In the genomic region with DNA sequence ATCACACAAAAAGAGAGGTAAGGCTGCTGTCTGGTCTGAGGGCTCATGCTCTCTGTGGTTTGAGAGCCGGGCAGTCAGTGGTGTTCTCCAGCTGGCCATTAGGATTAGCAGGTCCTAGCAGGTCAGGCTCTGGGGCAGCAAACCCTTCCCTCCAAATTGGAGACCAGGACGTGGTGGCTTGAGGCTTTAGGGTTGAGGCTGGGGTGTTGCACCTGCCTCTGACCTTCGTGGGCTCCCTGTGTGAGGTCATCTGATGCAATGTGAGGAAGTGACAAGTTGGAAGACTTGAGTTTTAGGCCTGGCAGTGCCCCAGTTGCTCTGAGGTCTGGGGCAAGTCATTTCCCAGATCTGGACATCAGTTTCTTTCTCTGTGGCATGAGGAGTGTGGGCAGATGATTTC, we compare ENCODE assay signal across 11 cellular contexts. TPM values are rescaled to one million over a fixed set of nuclear protein-coding genes. Genes with fewer than 3 reads are reported as not detected.
DNase-seq lines count a peak whose midpoint lies in the region; ATAC-seq and TF ChIP-seq lines count a peak whose summit lies in the region.
"Had no signal": no experiment of that assay in that cellular context is flagged by ENCODE, and none has a peak within 500 bp of the region (broad histone marks: within the 10 kb centered on the region; RNA-seq: fewer than 3 reads in every experiment).

No MANE protein-coding gene starts in this region.

- peak overlapping the region; percentile 19; the same call in 1 of the 2 replicates for H3K27ac Mint-ChIP-seq in HFFc6
- peak overlapping the region; percentile 76 for H3K27ac Mint-ChIP-seq in activated T-helper 1 cell treated with anti-CD3 and anti-CD28 coated beads, Interleukin-12 subunit alpha, Interleukin-12 subunit beta, Interleukin-2, Interleukin-4 antibody, amounts not matched to agents 30 ng/mL and 10 ng/mL and 1 ng/mL, durations not matched to agents 14 hours and 24 hours and 36 hours
- peak overlapping the region; percentile 73 to 84 for H3K27ac Mint-ChIP-seq in natural killer cell

- H4K20me1 ChIP-seq in BLaER1: peaks cover 97% of the 10 kb centered on the region

- peak overlapping the region; percentile 44 for H3K4me2 ChIP-seq in BLaER1

- no peaks in the 10 kb centered on the region; the same call in 1 of the 2 replicates for H3K27me3 Mint-ChIP-seq in HFFc6 (ENCODE audit: insufficient read depth)
- no peaks in the 10 kb centered on the region for H3K27me3 Mint-ChIP-seq in activated T-helper 1 cell treated with anti-CD3 and anti-CD28 coated beads, Interleukin-12 subunit alpha, Interleukin-12 subunit beta, Interleukin-2, Interleukin-4 antibody, amounts not matched to agents 30 ng/mL and 10 ng/mL and 1 ng/mL, durations not matched to agents 14 hours and 24 hours and 36 hours (ENCODE audit: insufficient read depth)
- H3K27me3 Mint-ChIP-seq in natural killer cell (ENCODE audit: low read depth in 2 of 2): no peaks in the 10 kb centered on the region

- no peaks in the 10 kb centered on the region for H3K27me3 ChIP-seq in BLaER1
- H3K27me3 ChIP-seq: SJCRH30 had no signal

- H3K4me3 Mint-ChIP-seq in HFFc6 (no peak overlapping the region), natural killer cell (peak overlapping the region; percentile 37)
- H3K4me3 Mint-ChIP-seq in activated T-helper 1 cell treated with anti-CD3 and anti-CD28 coated beads, Interleukin-12 subunit alpha, Interleukin-12 subunit beta, Interleukin-2, Interleukin-4 antibody, amounts not matched to agents 30 ng/mL and 10 ng/mL and 1 ng/mL, durations not matched to agents 14 hours and 24 hours and 36 hours: no peak overlapping the region

- H3K9ac ChIP-seq in BLaER1: peak overlapping the region; percentile 27; the same call in 1 of the 2 replicates

- H3K36me3 Mint-ChIP-seq in HFFc6 (ENCODE audit: low read depth) (peaks cover 4% of the 10 kb centered on the region), natural killer cell (no peaks in the 10 kb centered on the region)
- peaks cover 22% of the 10 kb centered on the region for H3K36me3 Mint-ChIP-seq in activated T-helper 1 cell treated with anti-CD3 and anti-CD28 coated beads, Interleukin-12 subunit alpha, Interleukin-12 subunit beta, Interleukin-2, Interleukin-4 antibody, amounts not matched to agents 30 ng/mL and 10 ng/mL and 1 ng/mL, durations not matched to agents 14 hours and 24 hours and 36 hours (ENCODE audit: low read depth)

- H3K4me1 Mint-ChIP-seq in HFFc6 (ENCODE audit: low read depth): peaks cover 68% of the 10 kb centered on the region
- H3K4me1 Mint-ChIP-seq in activated T-helper 1 cell treated with anti-CD3 and anti-CD28 coated beads, Interleukin-12 subunit alpha, Interleukin-12 subunit beta, Interleukin-2, Interleukin-4 antibody, amounts not matched to agents 30 ng/mL and 10 ng/mL and 1 ng/mL, durations not matched to agents 14 hours and 24 hours and 36 hours (ENCODE audit: low read depth): peaks cover 65% of the 10 kb centered on the region
- peaks cover 56 to 58% of the 10 kb centered on the region in 2 donors for H3K4me1 Mint-ChIP-seq in natural killer cell

- H3K4me1 ChIP-seq in BLaER1: peaks cover 62% of the 10 kb centered on the region

- H3K36me3 ChIP-seq in BLaER1: peaks cover 88% of the 10 kb centered on the region

- DNase-seq in HFFc6 (no peak), natural killer cell (no peak), SW480 (ENCODE audit: low spot score) (no peak), iPS-NIHi11 (ENCODE audit: low spot score) (no peak), epidermal melanocyte (ENCODE audit: insufficient read length, low spot score) (no peak)
- DNase-seq in activated T-helper 1 cell treated with anti-CD3 and anti-CD28 coated beads, Interleukin-12 subunit alpha, Interleukin-12 subunit beta, Interleukin-2, Interleukin-4 antibody, amounts not matched to agents 30 ng/mL and 10 ng/mL and 1 ng/mL, durations not matched to agents 14 hours and 24 hours and 36 hours (ENCODE audit: low spot score): no peak
- DNase-seq: activated CD8-positive, alpha-beta memory T cell treated with anti-CD3 and anti-CD28 coated beads for 24 hours; SJCRH30 had no signal

- no peak for TF ChIP-seq CTCF in HFFc6 (IDR thresholded peaks at IDR 0.05)
- no peak for TF ChIP-seq CTCF in natural killer cell (IDR thresholded peaks at IDR 0.05)

- intact Hi-C loops in activated T-helper 1 cell treated with anti-CD3 and anti-CD28 coated beads, Interleukin-12 subunit alpha, Interleukin-12 subunit beta, Interleukin-2, Interleukin-4 antibody, amounts not matched to agents 30 ng/mL and 10 ng/mL and 1 ng/mL, durations not matched to agents 14 hours and 24 hours and 36 hours (cut with micrococcal nuclease): no loop called here
- intact Hi-C loops in natural killer cell (cut with micrococcal nuclease): no loop called here

- peak overlapping the region; percentile 36 for H3K27ac ChIP-seq in BLaER1
- H3K27ac ChIP-seq: SJCRH30 had no signal

- H3K4me3 ChIP-seq in BLaER1: no peak overlapping the region
- H3K4me3 ChIP-seq: SJCRH30 had no signal

- ATAC-seq in natural killer cell (peak; percentile 41 to 54 (median 54)), HG03460 (IDR thresholded peaks at IDR 0.05; ENCODE audit: unreplicated experiment) (no peak)
- ATAC-seq: sciatic nerve had no signal

- H3K9me3 Mint-ChIP-seq in HFFc6 (no peaks in the 10 kb centered on the region), natural killer cell (no peaks in the 10 kb centered on the region)
- no peaks in the 10 kb centered on the region for H3K9me3 Mint-ChIP-seq in activated T-helper 1 cell treated with anti-CD3 and anti-CD28 coated beads, Interleukin-12 subunit alpha, Interleukin-12 subunit beta, Interleukin-2, Interleukin-4 antibody, amounts not matched to agents 30 ng/mL and 10 ng/mL and 1 ng/mL, durations not matched to agents 14 hours and 24 hours and 36 hours

- no peaks in the 10 kb centered on the region for H3K9me3 ChIP-seq in BLaER1
- H3K9me3 ChIP-seq: SJCRH30 had no signal

RNA-seq across cellular contexts. Expression of gene SZRD1, which starts 24.4 kb away (rescaled TPM):
- total RNA-seq in HFFc6 (2021; fragmentation: NEBNext Ultra II Directional; extraction: Animal tissue kit (Norgen Biotek cat#: 25700)): 100 to 1,000 TPM; 210 to 246 (median 229) TPM
- 212 and 216 TPM in 2 replicates for total RNA-seq in activated T-helper 1 cell treated with anti-CD3 and anti-CD28 coated beads, Interleukin-12 subunit alpha, Interleukin-12 subunit beta, Interleukin-2, Interleukin-4 antibody, amounts not matched to agents 30 ng/mL and 10 ng/mL and 1 ng/mL, durations not matched to agents 14 hours and 24 hours and 36 hours
- 100 to 1,000 TPM; 170 to 187 (median 177) TPM for total RNA-seq in natural killer cell

RNA-seq across cellular contexts. Expression of gene FBXO42, which starts 39.1 kb away (rescaled TPM):
- 10 to 100 TPM; 11.5 to 15.2 (median 13.4) TPM for total RNA-seq in HFFc6 (2021; fragmentation: NEBNext Ultra II Directional; extraction: Animal tissue kit (Norgen Biotek cat#: 25700))
- total RNA-seq in activated T-helper 1 cell treated with anti-CD3 and anti-CD28 coated beads, Interleukin-12 subunit alpha, Interleukin-12 subunit beta, Interleukin-2, Interleukin-4 antibody, amounts not matched to agents 30 ng/mL and 10 ng/mL and 1 ng/mL, durations not matched to agents 14 hours and 24 hours and 36 hours: 17.1 and 19.1 TPM in 2 replicates
- 10 to 100 TPM; 19.5 to 24.5 (median 24.1) TPM for total RNA-seq in natural killer cell

RNA-seq across cellular contexts. Expression of gene SPATA21, which starts 45.8 kb away (rescaled TPM):
- total RNA-seq in HFFc6 (2021; fragmentation: NEBNext Ultra II Directional; extraction: Animal tissue kit (Norgen Biotek cat#: 25700)): under 1 TPM in 1 of 6 experiments, not detected in 5; 0.07 TPM
- total RNA-seq in activated T-helper 1 cell treated with anti-CD3 and anti-CD28 coated beads, Interleukin-12 subunit alpha, Interleukin-12 subunit beta, Interleukin-2, Interleukin-4 antibody, amounts not matched to agents 30 ng/mL and 10 ng/mL and 1 ng/mL, durations not matched to agents 14 hours and 24 hours and 36 hours: not detected in 2 replicates
- under 1 TPM; 0.35 to 0.55 (median 0.36) TPM for total RNA-seq in natural killer cell
- total RNA-seq: SJCRH30 had no signal

RNA-seq across cellular contexts. Expression of gene NECAP2, which starts 49.1 kb away (rescaled TPM):
- total RNA-seq in HFFc6 (2021; fragmentation: NEBNext Ultra II Directional; extraction: Animal tissue kit (Norgen Biotek cat#: 25700)): 10 to 100 TPM; 55.6 to 73.1 (median 62.8) TPM
- 79.9 and 81.9 TPM in 2 replicates for total RNA-seq in activated T-helper 1 cell treated with anti-CD3 and anti-CD28 coated beads, Interleukin-12 subunit alpha, Interleukin-12 subunit beta, Interleukin-2, Interleukin-4 antibody, amounts not matched to agents 30 ng/mL and 10 ng/mL and 1 ng/mL, durations not matched to agents 14 hours and 24 hours and 36 hours
- total RNA-seq in natural killer cell: 10 to 100 TPM; 62.1 to 73.1 (median 73.0) TPM

Comparison
In these comparisons a context has a peak if more than half of its experiments do, and no peak if none do; other contexts are left out.
1. H3K27ac Mint-ChIP-seq: peak in every context shown above with its lines; median percentile 78 in natural killer cell; 76 in activated T-helper 1 cell treated with anti-CD3 and anti-CD28 coated beads, Interleukin-12 subunit alpha, Interleukin-12 subunit beta, Interleukin-2, Interleukin-4 antibody, amounts not matched to agents 30 ng/mL and 10 ng/mL and 1 ng/mL, durations not matched to agents 14 hours and 24 hours and 36 hours; 19 in HFFc6.